14 cellular contexts compared by ENCODE assay signal in the genomic region with DNA sequence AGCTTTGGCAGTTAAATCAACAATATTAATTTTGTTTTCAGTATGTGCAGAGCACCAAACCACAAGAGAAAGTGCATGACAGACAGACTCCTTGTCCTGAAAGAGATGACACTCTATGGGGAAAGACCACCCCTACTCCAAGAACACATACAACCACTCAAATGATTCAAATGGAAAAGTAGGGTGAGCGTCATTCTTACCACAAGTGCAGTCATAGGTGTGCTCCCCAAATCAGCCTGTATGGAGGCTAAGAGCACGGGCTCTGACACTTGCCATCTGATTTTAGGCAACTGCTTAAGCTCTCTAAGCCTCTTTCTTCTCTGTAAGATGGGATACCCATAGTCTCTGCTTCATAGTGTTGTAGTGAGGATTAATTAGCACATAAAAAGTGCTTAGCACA. TPM values are rescaled to one million over a fixed set of nuclear protein-coding genes. Genes with fewer than 3 reads are reported as not detected.
"Had no signal": no experiment of that assay in that cellular context is flagged by ENCODE, and none has a peak within 500 bp of the region (broad histone marks: within the 10 kb centered on the region; RNA-seq: fewer than 3 reads in every experiment).

No MANE protein-coding gene starts in this region.

RNA-seq across cellular contexts. Expression of a gene that starts 56.7 kb away (rescaled TPM):
- total RNA-seq: activated B cell treated with CpG ODN at 0.5 μM for 24 hours; activated CD4-positive, alpha-beta memory T cell treated with anti-CD3 and anti-CD28 coated beads, Interleukin-2, amount 10 ng/mL, durations not matched to agents 7 days and 5 days; activated CD8-positive, alpha-beta memory T cell treated with anti-CD3 and anti-CD28 coated beads for 36 hours; activated naive CD8-positive, alpha-beta T cell treated with anti-CD3 and anti-CD28 coated beads for 36 hours; ascending aorta; cardiac muscle cell; chondrocyte; LHCN-M2; NCI-H460; PC-3; Peyer's patch; SJSA1 had no signal
- polyA plus RNA-seq: adipose tissue, cardiac muscle cell, SK-N-SH had no signal
